ENCODE assay signal across 13 cellular contexts in the genomic region with DNA sequence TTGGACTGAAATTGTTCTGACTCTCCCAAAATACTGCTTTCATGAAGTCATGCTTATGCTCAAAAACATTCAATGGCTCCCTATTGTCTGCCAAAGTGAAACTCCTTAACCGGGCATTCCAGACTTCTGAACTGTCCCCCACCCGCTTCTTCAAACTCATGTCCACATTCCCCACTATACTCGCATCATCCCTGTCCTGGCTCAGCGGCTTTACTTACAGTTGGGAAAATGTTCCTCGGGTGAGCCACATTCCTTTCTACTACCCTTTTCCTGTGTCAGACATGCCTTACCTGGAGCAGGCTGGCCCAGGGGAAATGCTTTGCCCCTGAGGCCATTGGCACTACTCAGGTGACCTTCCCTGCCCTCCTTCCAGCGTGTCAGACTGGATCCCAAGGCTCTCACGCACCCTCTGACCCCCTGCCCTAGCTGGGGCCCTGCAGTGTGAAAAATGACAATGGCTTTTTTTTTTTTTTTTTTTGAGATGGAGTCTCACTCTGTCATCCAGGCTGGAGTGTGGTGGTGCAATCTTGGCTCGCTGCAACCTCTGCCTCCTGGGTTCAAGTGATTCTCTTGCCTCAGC. TPM values are rescaled to one million over a fixed set of nuclear protein-coding genes. Genes with fewer than 3 reads are reported as not detected.
DNase-seq lines count a peak whose midpoint lies in the region; ATAC-seq and TF ChIP-seq lines count a peak whose summit lies in the region.
"Had no signal": no experiment of that assay in that cellular context is flagged by ENCODE, and none has a peak within 500 bp of the region (broad histone marks: within the 10 kb centered on the region; RNA-seq: fewer than 3 reads in every experiment).

No MANE protein-coding gene starts in this region.

- H3K27me3 ChIP-seq in PC-9 (ENCODE audit: insufficient read depth, low read depth), result no peaks in the 10 kb centered on the region
- H3K27me3 ChIP-seq: MG63 had no signal

- H4K20me1 ChIP-seq in PC-9 (ENCODE audit: insufficient read depth), result no peaks in the 10 kb centered on the region

- no peak for TF ChIP-seq CTCF in AG10803 (conservative IDR thresholded peaks at IDR 0.05; ENCODE audit: low read length)
- no peak for TF ChIP-seq CTCF in PC-9 (conservative IDR thresholded peaks at IDR 0.05)
- no peak for TF ChIP-seq CTCF in fibroblast of pulmonary artery (IDR thresholded peaks at IDR 0.05; ENCODE audit: low read length, missing control alignments)
- no peak for TF ChIP-seq CTCF in osteocyte (IDR thresholded peaks at IDR 0.05)

- no peaks in the 10 kb centered on the region for H3K9me3 Mint-ChIP-seq in osteocyte (ENCODE audit: unreplicated experiment)

- H3K79me2 ChIP-seq in PC-9 (ENCODE audit: low read depth), result no peaks in the 10 kb centered on the region
- H3K79me2 ChIP-seq: hepatocyte had no signal

- POLR2A ChIA-PET in PC-9 (lab: Charles Lee; ENCODE audit: unreplicated experiment), result interaction anchor here (0.6 kb wide), 1 partner anchor 57 kb away, joined by 3 read pairs; no protein-coding TSS in a partner anchor

- no peak for ATAC-seq in SK-N-SH treated with all-trans-retinoic acid at 6 μM for 48 hours

- BruUV-seq in PC-9 (replicated peaks; lab: Mats Ljungman, UMichigan), result no TSS peak

- H3K9me3 ChIP-seq in PC-9 (ENCODE audit: insufficient read depth, low read depth), result no peaks in the 10 kb centered on the region
- H3K9me3 ChIP-seq: MG63 had no signal

- H3F3A ChIP-seq in PC-9 (ENCODE audit: insufficient read depth, low read depth), result peaks cover 26% of the 10 kb centered on the region

- H2AFZ ChIP-seq in PC-9, result no peak overlapping the region
- H2AFZ ChIP-seq: hepatocyte had no signal

- peak overlapping the region; percentile 81 for H3K27ac ChIP-seq in PC-9
- H3K27ac ChIP-seq: hepatocyte had no signal

- H3K9me2 ChIP-seq in PC-9 (ENCODE audit: insufficient read depth), result no peaks in the 10 kb centered on the region

- intact Hi-C loops in PC-9 (cut with micrococcal nuclease; ENCODE audit: unreplicated experiment), result no loop called here

- no peak overlapping the region for H3K4me3 Mint-ChIP-seq in osteocyte (ENCODE audit: unreplicated experiment)

- H3K27me3 Mint-ChIP-seq in osteocyte (ENCODE audit: unreplicated experiment), result no peaks in the 10 kb centered on the region

- no peaks in the 10 kb centered on the region for H3K36me3 ChIP-seq in PC-9 (ENCODE audit: low read depth)

- peaks cover 65% of the 10 kb centered on the region for H3K4me1 Mint-ChIP-seq in osteocyte (ENCODE audit: unreplicated experiment)

- peak overlapping the region; percentile 28 for H3K27ac Mint-ChIP-seq in osteocyte (ENCODE audit: unreplicated experiment)

- H3K4me1 ChIP-seq in PC-9 (replicated peaks; ENCODE audit: insufficient read depth), result peaks cover 49% of the 10 kb centered on the region

- peak; percentile 23 for DNase-seq in AG10803 (ENCODE audit: low read depth)
- DNase-seq in PC-9, result peak; percentile 66 to 77
- DNase-seq in fibroblast of pulmonary artery (ENCODE audit: low read depth), result peak; percentile 53
- DNase-seq in osteocyte (ENCODE audit: extremely low spot score, unreplicated experiment), result no peak
- DNase-seq in HuH-7.5 (ENCODE audit: low spot score), result no peak
- no peak for DNase-seq in NCI-H1105 treated with DMSO at 0.1 percent for 48 hours (lab: John Stamatoyannopoulos, UW)
- DNase-seq in NCI-H1092 treated with DMSO at 0.1 percent for 48 hours (lab: John Stamatoyannopoulos, UW), result no peak
- DNase-seq: activated CD8-positive, alpha-beta memory T cell treated with anti-CD3 and anti-CD28 coated beads, Interleukin-2, amount 50 U/mL, for 48 hours; EL; MG63 had no signal

- H3K4me3 ChIP-seq in AG10803 (ENCODE audit: low read length) (no peak overlapping the region), PC-9 (no peak overlapping the region), fibroblast of pulmonary artery (replicated peaks; ENCODE audit: low read depth, low read length) (no peak overlapping the region)
- H3K4me3 ChIP-seq: hepatocyte, MG63, skin epidermis had no signal

- H3K36me3 Mint-ChIP-seq in osteocyte (ENCODE audit: unreplicated experiment), result no peaks in the 10 kb centered on the region

- 0 out of 2 replicates have a peak overlapping the region, but pooled peaks have one; percentile 23 for H3K4me2 ChIP-seq in PC-9
- H3K4me2 ChIP-seq: hepatocyte had no signal

- CTCF ChIA-PET in PC-9 (lab: Charles Lee), result interaction anchor here (0.6 kb wide), 1 partner anchor 833 kb away, joined by 3 read pairs; no protein-coding TSS in a partner anchor

TF ChIP-seq in SK-N-SH treated with all-trans-retinoic acid at 6 μM for 48 hours, 23 proteins besides CTCF, POLR2A, EP300 and RAD21:
- TF ChIP-seq, protein P1, sequence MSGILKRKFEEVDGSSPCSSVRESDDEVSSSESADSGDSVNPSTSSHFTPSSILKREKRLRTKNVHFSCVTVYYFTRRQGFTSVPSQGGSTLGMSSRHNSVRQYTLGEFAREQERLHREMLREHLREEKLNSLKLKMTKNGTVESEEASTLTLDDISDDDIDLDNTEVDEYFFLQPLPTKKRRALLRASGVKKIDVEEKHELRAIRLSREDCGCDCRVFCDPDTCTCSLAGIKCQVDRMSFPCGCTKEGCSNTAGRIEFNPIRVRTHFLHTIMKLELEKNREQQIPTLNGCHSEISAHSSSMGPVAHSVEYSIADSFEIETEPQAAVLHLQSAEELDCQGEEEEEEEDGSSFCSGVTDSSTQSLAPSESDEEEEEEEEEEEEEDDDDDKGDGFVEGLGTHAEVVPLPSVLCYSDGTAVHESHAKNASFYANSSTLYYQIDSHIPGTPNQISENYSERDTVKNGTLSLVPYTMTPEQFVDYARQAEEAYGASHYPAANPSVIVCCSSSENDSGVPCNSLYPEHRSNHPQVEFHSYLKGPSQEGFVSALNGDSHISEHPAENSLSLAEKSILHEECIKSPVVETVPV (CRISPR knock-in tag; IDR thresholded peaks at IDR 0.05), result no peak
- TF ChIP-seq, protein P2, sequence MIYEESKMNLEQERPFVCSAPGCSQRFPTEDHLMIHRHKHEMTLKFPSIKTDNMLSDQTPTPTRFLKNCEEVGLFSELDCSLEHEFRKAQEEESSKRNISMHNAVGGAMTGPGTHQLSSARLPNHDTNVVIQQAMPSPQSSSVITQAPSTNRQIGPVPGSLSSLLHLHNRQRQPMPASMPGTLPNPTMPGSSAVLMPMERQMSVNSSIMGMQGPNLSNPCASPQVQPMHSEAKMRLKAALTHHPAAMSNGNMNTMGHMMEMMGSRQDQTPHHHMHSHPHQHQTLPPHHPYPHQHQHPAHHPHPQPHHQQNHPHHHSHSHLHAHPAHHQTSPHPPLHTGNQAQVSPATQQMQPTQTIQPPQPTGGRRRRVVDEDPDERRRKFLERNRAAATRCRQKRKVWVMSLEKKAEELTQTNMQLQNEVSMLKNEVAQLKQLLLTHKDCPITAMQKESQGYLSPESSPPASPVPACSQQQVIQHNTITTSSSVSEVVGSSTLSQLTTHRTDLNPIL (CRISPR knock-in tag; IDR thresholded peaks at IDR 0.05; ENCODE audit: low read depth), result no peak
- TF ChIP-seq ZNF8 (CRISPR knock-in tag; IDR thresholded peaks at IDR 0.05) (no peak), RARB (CRISPR knock-in tag; IDR thresholded peaks at IDR 0.05) (no peak), BACH2 (CRISPR knock-in tag; IDR thresholded peaks at IDR 0.05; ENCODE audit: borderline replicate concordance) (no peak), PPARA (CRISPR knock-in tag; IDR thresholded peaks at IDR 0.05; ENCODE audit: borderline replicate concordance) (no peak), OSR1 (CRISPR knock-in tag; IDR thresholded peaks at IDR 0.05) (no peak), ZC3H10 (CRISPR knock-in tag; IDR thresholded peaks at IDR 0.05) (no peak)
- TF ChIP-seq, protein P3, sequence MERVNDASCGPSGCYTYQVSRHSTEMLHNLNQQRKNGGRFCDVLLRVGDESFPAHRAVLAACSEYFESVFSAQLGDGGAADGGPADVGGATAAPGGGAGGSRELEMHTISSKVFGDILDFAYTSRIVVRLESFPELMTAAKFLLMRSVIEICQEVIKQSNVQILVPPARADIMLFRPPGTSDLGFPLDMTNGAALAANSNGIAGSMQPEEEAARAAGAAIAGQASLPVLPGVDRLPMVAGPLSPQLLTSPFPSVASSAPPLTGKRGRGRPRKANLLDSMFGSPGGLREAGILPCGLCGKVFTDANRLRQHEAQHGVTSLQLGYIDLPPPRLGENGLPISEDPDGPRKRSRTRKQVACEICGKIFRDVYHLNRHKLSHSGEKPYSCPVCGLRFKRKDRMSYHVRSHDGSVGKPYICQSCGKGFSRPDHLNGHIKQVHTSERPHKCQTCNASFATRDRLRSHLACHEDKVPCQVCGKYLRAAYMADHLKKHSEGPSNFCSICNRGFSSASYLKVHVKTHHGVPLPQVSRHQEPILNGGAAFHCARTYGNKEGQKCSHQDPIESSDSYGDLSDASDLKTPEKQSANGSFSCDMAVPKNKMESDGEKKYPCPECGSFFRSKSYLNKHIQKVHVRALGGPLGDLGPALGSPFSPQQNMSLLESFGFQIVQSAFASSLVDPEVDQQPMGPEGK (CRISPR knock-in tag; IDR thresholded peaks at IDR 0.05; ENCODE audit: borderline replicate concordance), result no peak
TF ChIP-seq in SK-N-SH treated with all-trans-retinoic acid at 6 μM for 48 hours: peak in this region for 0.

RNA-seq across cellular contexts. Expression of gene CYGB, which starts 5.3 kb away (rescaled TPM):
- 0.93 and 1.1 TPM in 2 replicates for total RNA-seq in PC-9 (2021)
- total RNA-seq in osteocyte, result 8.6 and 9.1 TPM in 2 replicates

RNA-seq across cellular contexts. Expression of gene PRCD, which starts 7.7 kb away (rescaled TPM):
- total RNA-seq in PC-9 (2021), result 2.6 and 2.7 TPM in 2 replicates
- total RNA-seq in osteocyte, result 1.3 and 1.4 TPM in 2 replicates

RNA-seq across cellular contexts. Expression of gene RHBDF2, which starts 30.9 kb away (rescaled TPM):
- 39.6 and 51.6 TPM in 2 replicates for total RNA-seq in PC-9 (2021)
- total RNA-seq in osteocyte, result 14.5 and 17.5 TPM in 2 replicates

RNA-seq across cellular contexts. Expression of gene ST6GALNAC2, which starts 53.5 kb away (rescaled TPM):
- total RNA-seq in PC-9 (2021), result 15.5 and 18.7 TPM in 2 replicates
- total RNA-seq in osteocyte, result 1.9 and 3.3 TPM in 2 replicates

Comparison
In these comparisons a context has a peak if more than half of its experiments do, and no peak if none do; other contexts are left out.
1. DNase-seq: peak in AG10803 (single experiment), PC-9 (2 of 2) and fibroblast of pulmonary artery (single experiment); none in osteocyte (single experiment), HuH-7.5 (single experiment), NCI-H1105 treated with DMSO at 0.1 percent for 48 hours (single experiment) and NCI-H1092 treated with DMSO at 0.1 percent for 48 hours (single experiment).